Comparison of ENCODE assay signal across 19 cellular contexts in the genomic region with DNA sequence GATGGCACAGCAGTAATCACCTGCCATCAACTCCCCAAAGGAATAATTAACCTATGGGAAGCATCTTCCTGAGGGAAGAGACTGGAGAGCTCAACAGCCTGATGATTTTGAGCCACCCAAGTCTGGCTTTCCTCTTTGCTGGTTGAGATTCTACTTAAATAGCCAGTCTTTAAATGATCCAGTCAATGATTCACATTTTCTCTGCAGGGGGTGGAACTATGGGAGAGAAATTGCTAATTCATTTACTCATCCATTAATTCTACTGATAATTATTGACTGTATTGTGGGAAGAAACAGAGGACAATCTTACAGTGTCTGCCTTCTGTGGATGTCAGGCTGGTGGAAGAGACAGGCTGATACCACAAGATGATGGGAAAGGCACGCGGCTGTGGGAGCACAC.
DNase-seq lines count a peak whose midpoint lies in the region; ATAC-seq, FAIRE-seq and TF ChIP-seq lines count a peak whose summit lies in the region.
"Had no signal": no experiment of that assay in that cellular context is flagged by ENCODE, and none has a peak within 500 bp of the region (broad histone marks: within the 10 kb centered on the region; RNA-seq: fewer than 3 reads in every experiment).

No MANE protein-coding gene starts in this region.

- in situ Hi-C loops in Caki2 (cut with HindIII; ENCODE audit: low pct_unique_long_range_greater_than_20kb, low sequenced_read_pairs) = no loop called here

- DNase-seq in Caki2 (ENCODE audit: low read depth) (peak; percentile 47), RCC 7860 (ENCODE audit: low spot score) (no peak), fibroblast of mammary gland (ENCODE audit: low read depth) (peak; percentile 23), kidney tubule cell (ENCODE audit: low spot score) (peak; percentile 82), posterior cingulate gyrus (no peak), NOMO-1 treated with DMSO at 0.1 percent for 48 hours (lab: John Stamatoyannopoulos, UW; ENCODE audit: unreplicated experiment) (no peak), activated T-cell treated with anti-CD3 and anti-CD28 coated beads for 4 hours (no peak)
- DNase-seq: 8988T; CD8-positive, alpha-beta T cell; HCEC 1CT; IMR-90 had no signal

- no peak overlapping the region for H3K4me3 ChIP-seq in fibroblast of mammary gland (ENCODE audit: control insufficient read depth, low read depth, low read length)
- H3K4me3 ChIP-seq: BLaER1, GM23338 had no signal

- TF ChIP-seq CTCF in fibroblast of mammary gland (conservative IDR thresholded peaks at IDR 0.05; ENCODE audit: control insufficient read depth, insufficient read depth, low read depth, low read length) = no peak

- ATAC-seq in HG03439 (IDR thresholded peaks at IDR 0.05; ENCODE audit: unreplicated experiment) = no peak
- ATAC-seq: CD8-positive, alpha-beta T cell; GM23338 had no signal

- intact Hi-C loops in posterior cingulate gyrus (cut with DNase I) = no loop called here

- peak; percentile 74 for FAIRE-seq in RCC 7860 (lab: Jason Lieb, UNC)
- FAIRE-seq: G401.6, GM12892, GM18507, H54, HTR-8/SVneo had no signal

Comparison
In these comparisons a context has a peak if more than half of its experiments do, and no peak if none do; other contexts are left out.
1. DNase-seq: peak in Caki2 (single experiment), fibroblast of mammary gland (single experiment) and kidney tubule cell (single experiment); none in RCC 7860 (single experiment), posterior cingulate gyrus (0 of 10), NOMO-1 treated with DMSO at 0.1 percent for 48 hours (single experiment) and activated T-cell treated with anti-CD3 and anti-CD28 coated beads for 4 hours (single experiment).